16 cellular contexts compared by ENCODE assay signal in the genomic region with DNA sequence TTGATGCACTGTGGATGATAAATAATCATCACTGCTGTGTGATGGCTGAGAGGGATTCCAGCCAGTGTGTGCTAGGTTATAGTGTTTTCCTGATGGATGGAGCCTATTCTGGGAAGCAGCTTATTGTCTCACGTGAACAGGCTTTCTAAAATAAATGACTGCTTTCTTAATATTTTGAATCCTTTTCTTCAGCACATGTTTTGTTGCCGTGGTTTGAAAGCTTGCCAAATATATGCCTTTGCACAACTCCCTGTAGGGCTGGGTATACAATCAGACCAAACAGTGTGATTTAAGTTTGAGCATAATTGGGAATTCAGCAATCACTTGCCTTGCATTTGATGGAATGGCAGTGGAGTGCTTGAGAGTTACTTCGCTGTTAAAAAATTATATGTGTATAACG.
DNase-seq lines count a peak whose midpoint lies in the region; TF ChIP-seq lines count a peak whose summit lies in the region.
"Had no signal": no experiment of that assay in that cellular context is flagged by ENCODE, and none has a peak within 500 bp of the region (broad histone marks: within the 10 kb centered on the region; RNA-seq: fewer than 3 reads in every experiment).

No MANE protein-coding gene starts in this region.

- peak overlapping the region; percentile 63 for H3K9ac ChIP-seq in trophoblast cell (ENCODE audit: low read length)

- H3K9me3 ChIP-seq in trophoblast cell (ENCODE audit: insufficient read depth, low read depth, low read length), result no peaks in the 10 kb centered on the region

- H3K36me3 ChIP-seq in trophoblast cell (ENCODE audit: control insufficient read depth in 1 of 2, insufficient read depth in 2 of 2, low read length in 2 of 2), result no peaks in the 10 kb centered on the region

- H3K27me3 ChIP-seq in trophoblast cell (ENCODE audit: insufficient read depth, low read length), result no peaks in the 10 kb centered on the region

- no peaks in the 10 kb centered on the region for H3K79me2 ChIP-seq in trophoblast cell (ENCODE audit: control insufficient read depth, insufficient read depth, low read length, poor library complexity)

- DNase-seq in NCI-H2227 (lab: John Stamatoyannopoulos, UW; ENCODE audit: unreplicated experiment) (peak; percentile 9), NCI-H2227 treated with DMSO at 0.1 percent for 48 hours (lab: John Stamatoyannopoulos, UW) (no peak), RPMI7951 (ENCODE audit: low read depth) (peak; percentile 8), fibroblast of peridontal ligament (ENCODE audit: extremely low read depth) (peak; percentile 73), trophoblast cell (no peak), retina (no peak), GM13977 (ENCODE audit: low spot score) (no peak), A172 (ENCODE audit: low spot score) (no peak)
- DNase-seq: KBM-7, MM.1S, NCI-H1417 treated with DMSO at 0.1 percent for 48 hours, NCI-H2029, NCI-H526, PC-3 had no signal

- no peak overlapping the region for H4K12ac ChIP-seq in trophoblast cell (ENCODE audit: low read depth, low read length)

- in situ Hi-C loops in GM13977 (cut with MboI; ENCODE audit: low pct_unique_long_range_greater_than_20kb, low sequenced_read_pairs, unreplicated experiment), result no loop called here

- no peak overlapping the region for H3K23ac ChIP-seq in trophoblast cell (ENCODE audit: low read length)

- H4K91ac ChIP-seq in trophoblast cell (ENCODE audit: low read depth, low read length), result no peak overlapping the region

- H4K8ac ChIP-seq in trophoblast cell (ENCODE audit: low read depth, low read length), result no peak overlapping the region

- no peak overlapping the region for H3K4ac ChIP-seq in trophoblast cell (ENCODE audit: low read depth, low read length)

- no peaks in the 10 kb centered on the region for H3K79me1 ChIP-seq in trophoblast cell (ENCODE audit: low read length)

- H2BK12ac ChIP-seq in trophoblast cell (ENCODE audit: low read length), result no peak overlapping the region

- no peak overlapping the region for H3K27ac ChIP-seq in trophoblast cell (ENCODE audit: low read depth, low read length)
- H3K27ac ChIP-seq: HL-60 had no signal

- H2BK5ac ChIP-seq in trophoblast cell (ENCODE audit: low read depth, low read length, poor library complexity), result no peak overlapping the region

- WGBS in trophoblast cell (ENCODE audit: extremely low coverage, insufficient coverage, insufficient read length), result no CpG with 5 or more reads among the region's 4 CpGs

- no peak overlapping the region for H2BK120ac ChIP-seq in trophoblast cell (ENCODE audit: insufficient read depth, low read length, poor library complexity)

- no peak overlapping the region for H2AFZ ChIP-seq in trophoblast cell (ENCODE audit: insufficient read depth, low read length, poor library complexity)
- H2AFZ ChIP-seq: GM23338 had no signal

- H2AK5ac ChIP-seq in trophoblast cell (ENCODE audit: low read length), result no peak overlapping the region

- no peak overlapping the region for H3K18ac ChIP-seq in trophoblast cell (ENCODE audit: low read length)

- peak overlapping the region; percentile 20 for H3K4me3 ChIP-seq in trophoblast cell (ENCODE audit: low read depth, low read length)
- H3K4me3 ChIP-seq: GM23338 had no signal

- no peaks in the 10 kb centered on the region for H3K4me1 ChIP-seq in trophoblast cell (ENCODE audit: control insufficient read depth in 1 of 2, insufficient read depth in 2 of 2, low read length in 2 of 2)

- no peak overlapping the region for H3K14ac ChIP-seq in trophoblast cell (ENCODE audit: low read length)

- H3K4me2 ChIP-seq in trophoblast cell (ENCODE audit: low read length), result no peak overlapping the region
- H3K4me2 ChIP-seq: GM23338 had no signal

- TF ChIP-seq CTCF in GM13977 (IDR thresholded peaks at IDR 0.05; ENCODE audit: extremely low read depth, insufficient read depth, missing control alignments), result no peak

Comparison
In these comparisons a context has a peak if more than half of its experiments do, and no peak if none do; other contexts are left out.
1. DNase-seq: peak in NCI-H2227 (single experiment), RPMI7951 (single experiment) and fibroblast of peridontal ligament (single experiment); none in NCI-H2227 treated with DMSO at 0.1 percent for 48 hours (single experiment), trophoblast cell (0 of 2), retina (single experiment), GM13977 (single experiment) and A172 (single experiment).